ENCODE assay signal across 28 cellular contexts in genomic region chr4:47425628-47426027, GRCh38. TPM values are rescaled to one million over a fixed set of nuclear protein-coding genes. Genes with fewer than 3 reads are reported as not detected.
DNase-seq lines count a peak whose midpoint lies in the region; ATAC-seq, FAIRE-seq and TF ChIP-seq lines count a peak whose summit lies in the region.
"Had no signal": no experiment of that assay in that cellular context is flagged by ENCODE, and none has a peak within 500 bp of the region (broad histone marks: within the 10 kb centered on the region; RNA-seq: fewer than 3 reads in every experiment).

No MANE protein-coding gene starts in this region.

- H3K4me1 ChIP-seq in kidney (ENCODE audit: control insufficient read depth in 1 of 2, insufficient read depth in 1 of 2, low read depth in 1 of 2, low read length in 2 of 2) (no peaks in the 10 kb centered on the region), aorta (ENCODE audit: control insufficient read depth in 1 of 2, insufficient read depth in 2 of 2, low read length in 2 of 2) (no peaks in the 10 kb centered on the region), colonic mucosa (no peaks in the 10 kb centered on the region)
- H3K4me1 ChIP-seq: A549; BLaER1 treated with 17β-estradiol and CSF1 and Interleukin-3, amounts not matched to agents 10 nM and 100 nM had no signal

- H3K4me3 ChIP-seq in kidney (ENCODE audit: low read length in 2 of 2) (no peak overlapping the region), aorta (ENCODE audit: low read length in 2 of 2) (no peak overlapping the region), colonic mucosa (no peak overlapping the region)
- H3K4me3 ChIP-seq: A549; BLaER1 treated with 17β-estradiol and CSF1 and Interleukin-3, amounts not matched to agents 10 nM and 100 nM; GM12878 had no signal

- H3K36me3 Mint-ChIP-seq in activated naive CD4-positive, alpha-beta T cell treated with anti-CD3 and anti-CD28 coated beads, Interleukin-2, amount 50 U/mL, for 24 hours: no peaks in the 10 kb centered on the region
- no peaks in the 10 kb centered on the region for H3K36me3 Mint-ChIP-seq in chondrocyte (ENCODE audit: low read depth)
- H3K36me3 Mint-ChIP-seq: CD8-positive, alpha-beta T cell had no signal

- intact Hi-C loops in kidney (cut with DNase I): no loop called here
- intact Hi-C loops in aorta (cut with DNase I): no loop called here
- intact Hi-C loops in colonic mucosa (cut with DNase I): no loop called here

- no peaks in the 10 kb centered on the region for H3K9me3 Mint-ChIP-seq in activated naive CD4-positive, alpha-beta T cell treated with anti-CD3 and anti-CD28 coated beads, Interleukin-2, amount 50 U/mL, for 24 hours
- H3K9me3 Mint-ChIP-seq in chondrocyte (ENCODE audit: low read depth): no peaks in the 10 kb centered on the region
- H3K9me3 Mint-ChIP-seq: CD4-positive, alpha-beta T cell; CD8-positive, alpha-beta T cell had no signal

- H3K4me3 Mint-ChIP-seq in activated naive CD4-positive, alpha-beta T cell treated with anti-CD3 and anti-CD28 coated beads, Interleukin-2, amount 50 U/mL, for 24 hours: no peak overlapping the region
- no peak overlapping the region for H3K4me3 Mint-ChIP-seq in chondrocyte (ENCODE audit: unreplicated experiment)
- H3K4me3 Mint-ChIP-seq: B cell; CD4-positive, alpha-beta T cell; CD8-positive, alpha-beta T cell had no signal

- H3K27me3 ChIP-seq in aorta (ENCODE audit: control insufficient read depth in 1 of 2, insufficient read depth in 2 of 2, low read length in 1 of 2) (no peaks in the 10 kb centered on the region), colonic mucosa (no peaks in the 10 kb centered on the region)
- H3K27me3 ChIP-seq: BLaER1 treated with 17β-estradiol and CSF1 and Interleukin-3, amounts not matched to agents 10 nM and 100 nM had no signal

- H3K9ac ChIP-seq in kidney (ENCODE audit: low read length in 2 of 2) (no peak overlapping the region), colonic mucosa (ENCODE audit: low read depth in 2 of 2, low read length in 2 of 2) (no peak overlapping the region)
- H3K9ac ChIP-seq: BLaER1 treated with 17β-estradiol and CSF1 and Interleukin-3, amounts not matched to agents 10 nM and 100 nM had no signal

- no peak for DNase-seq in activated naive CD4-positive, alpha-beta T cell (lab: John Stamatoyannopoulos, UW)
- DNase-seq in chondrocyte (ENCODE audit: low spot score) (peak; percentile 70), kidney (peak; percentile 68), aorta (no peak), NOMO-1 treated with DMSO at 0.1 percent for 48 hours (lab: John Stamatoyannopoulos, UW; ENCODE audit: unreplicated experiment) (no peak), colonic mucosa (no peak)
- DNase-seq: AML-193; Caco-2; Calu3; CD4-positive, alpha-beta T cell; CD8-positive, alpha-beta T cell; DMS 273 treated with DMSO at 0.1 percent for 48 hours; DMS153; DMS53; DMS79; DND-41; EL; GDM1 had no signal

- no peak for FAIRE-seq in kidney (lab: Jason Lieb, UNC)
- FAIRE-seq: A549, GM12878, GM12892, GM18507 had no signal

- peak overlapping the region; percentile 13 for H3K27ac Mint-ChIP-seq in activated naive CD4-positive, alpha-beta T cell treated with anti-CD3 and anti-CD28 coated beads, Interleukin-2, amount 50 U/mL, for 24 hours
- no peak overlapping the region for H3K27ac Mint-ChIP-seq in chondrocyte (ENCODE audit: unreplicated experiment)
- H3K27ac Mint-ChIP-seq: B cell; CD4-positive, alpha-beta T cell; CD8-positive, alpha-beta T cell had no signal

- H3K9me3 ChIP-seq in kidney (ENCODE audit: control insufficient read depth in 1 of 2, low read length in 2 of 2) (no peaks in the 10 kb centered on the region), aorta (ENCODE audit: control insufficient read depth, low read length) (no peaks in the 10 kb centered on the region), colonic mucosa (no peaks in the 10 kb centered on the region)
- H3K9me3 ChIP-seq: A549, Caco-2 had no signal

- H3K36me3 ChIP-seq in kidney (ENCODE audit: control insufficient read depth in 1 of 2, insufficient read depth in 2 of 2, low read length in 2 of 2): no peaks in the 10 kb centered on the region
- no peaks in the 10 kb centered on the region for H3K36me3 ChIP-seq in aorta (ENCODE audit: control insufficient read depth in 1 of 2, insufficient read depth in 2 of 2, low read length in 1 of 2)
- H3K36me3 ChIP-seq in colonic mucosa: no peaks in the 10 kb centered on the region
- H3K36me3 ChIP-seq: BLaER1 treated with 17β-estradiol and CSF1 and Interleukin-3, amounts not matched to agents 10 nM and 100 nM had no signal

- no peaks in the 10 kb centered on the region for H3K4me1 Mint-ChIP-seq in activated naive CD4-positive, alpha-beta T cell treated with anti-CD3 and anti-CD28 coated beads, Interleukin-2, amount 50 U/mL, for 24 hours
- H3K4me1 Mint-ChIP-seq in chondrocyte (ENCODE audit: low read depth): no peaks in the 10 kb centered on the region
- H3K4me1 Mint-ChIP-seq: B cell had no signal

- H3K27me3 Mint-ChIP-seq in activated naive CD4-positive, alpha-beta T cell treated with anti-CD3 and anti-CD28 coated beads, Interleukin-2, amount 50 U/mL, for 24 hours: peaks cover 4% of the 10 kb centered on the region
- H3K27me3 Mint-ChIP-seq in chondrocyte (ENCODE audit: low read depth): peaks cover 30% of the 10 kb centered on the region
- H3K27me3 Mint-ChIP-seq: CD4-positive, alpha-beta T cell had no signal

- TF ChIP-seq CTCF in chondrocyte (IDR thresholded peaks at IDR 0.05): no peak
- no peak for TF ChIP-seq CTCF in kidney (IDR thresholded peaks at IDR 0.05; ENCODE audit: borderline replicate concordance, extremely low read depth, insufficient read depth)
- TF ChIP-seq CTCF in colonic mucosa (IDR thresholded peaks at IDR 0.05): no peak

- peak; percentile 41 for ATAC-seq in aorta (ENCODE audit: low FRiP score)
- no peak for ATAC-seq in SK-N-SH treated with all-trans-retinoic acid at 6 μM for 48 hours
- ATAC-seq: A549; CD8-positive, alpha-beta T cell; GM12878 had no signal

- H3K27ac ChIP-seq in kidney (ENCODE audit: low read depth in 2 of 2, low read length in 2 of 2) (no peak overlapping the region), aorta (ENCODE audit: low read depth in 1 of 2, low read length in 2 of 2) (no peak overlapping the region), colonic mucosa (no peak overlapping the region)
- H3K27ac ChIP-seq: 22Rv1; A549; BLaER1 treated with 17β-estradiol and CSF1 and Interleukin-3, amounts not matched to agents 10 nM and 100 nM; C4-2B had no signal

- WGBS in aorta, 2 donors: 95 to 96% methylated on average over 25 of the region's 25 CpGs

TF ChIP-seq in SK-N-SH treated with all-trans-retinoic acid at 6 μM for 48 hours, 23 proteins besides CTCF, POLR2A, EP300 and RAD21 (continues in another document):
- no peak for TF ChIP-seq ZNF8 (CRISPR knock-in tag; IDR thresholded peaks at IDR 0.05)
- TF ChIP-seq ARNTL (CRISPR knock-in tag; IDR thresholded peaks at IDR 0.05; ENCODE audit: borderline replicate concordance, low read depth): no peak
- TF ChIP-seq ZFP3 (CRISPR knock-in tag; IDR thresholded peaks at IDR 0.05): no peak
- no peak for TF ChIP-seq BACH2 (CRISPR knock-in tag; IDR thresholded peaks at IDR 0.05; ENCODE audit: borderline replicate concordance)
- no peak for TF ChIP-seq PPARA (CRISPR knock-in tag; IDR thresholded peaks at IDR 0.05; ENCODE audit: borderline replicate concordance)
- no peak for TF ChIP-seq TOX (CRISPR knock-in tag; IDR thresholded peaks at IDR 0.05; ENCODE audit: borderline replicate concordance)
- TF ChIP-seq ZC3H10 (CRISPR knock-in tag; IDR thresholded peaks at IDR 0.05): no peak
- TF ChIP-seq OSR1 (CRISPR knock-in tag; IDR thresholded peaks at IDR 0.05): no peak
- no peak for TF ChIP-seq CSDC2 (CRISPR knock-in tag; IDR thresholded peaks at IDR 0.05)
- no peak for TF ChIP-seq POU6F1 (CRISPR knock-in tag; IDR thresholded peaks at IDR 0.05; ENCODE audit: borderline replicate concordance, low read depth)
- no peak for TF ChIP-seq PATZ1 (CRISPR knock-in tag; IDR thresholded peaks at IDR 0.05; ENCODE audit: borderline replicate concordance)
- TF ChIP-seq GLIS3 (CRISPR knock-in tag; IDR thresholded peaks at IDR 0.05): no peak
- no peak for TF ChIP-seq ZFP30 (CRISPR knock-in tag; IDR thresholded peaks at IDR 0.05)

RNA-seq across cellular contexts. Expression of gene COMMD8, which starts 37.9 kb away (rescaled TPM):
- 15.7 to 23.7 TPM (median 18.7 TPM) in 3 replicates for total RNA-seq in chondrocyte
- total RNA-seq in kidney: 21.0 TPM
- polyA plus RNA-seq in kidney (ENCODE audit: insufficient read depth, low read depth, low replicate concordance): 39.8 TPM
- 10 to 100 TPM in 1 of 2 donors, 1 to 10 TPM in 1; 10.0 to 11.7 TPM for total RNA-seq in aorta
- 10 to 100 TPM; 19.7 to 29.8 TPM for polyA plus RNA-seq in aorta
- 10 to 100 TPM; 18.6 to 21.8 TPM for total RNA-seq in colonic mucosa

RNA-seq across cellular contexts. Expression of gene ATP10D, which starts 59.4 kb away (rescaled TPM):
- total RNA-seq in chondrocyte (48.1 to 89.6 TPM (median 49.0 TPM) in 3 replicates), kidney (43.6 TPM), aorta (10 to 100 TPM; 55.6 to 57.4 TPM), colonic mucosa (10 to 100 TPM in 1 of 2 donors, 1 to 10 TPM in 1; 8.6 to 11.3 TPM)
- polyA plus RNA-seq in kidney (ENCODE audit: insufficient read depth, low read depth, low replicate concordance) (10.4 TPM), aorta (10 to 100 TPM in 1 of 2 donors, 1 to 10 TPM in 1; 9.3 to 26.9 TPM)

Comparison
In these comparisons a context has a peak if more than half of its experiments do, and no peak if none do; other contexts are left out.
1. DNase-seq: peak in chondrocyte (single experiment) and kidney (single experiment); none in activated naive CD4-positive, alpha-beta T cell (0 of 4), aorta (0 of 2), NOMO-1 treated with DMSO at 0.1 percent for 48 hours (single experiment) and colonic mucosa (single experiment).